Comparison of ENCODE assay signal across 9 cellular contexts in genomic region chr2:69755862-69756467, GRCh38. TPM values are rescaled to one million over a fixed set of nuclear protein-coding genes. Genes with fewer than 3 reads are reported as not detected.
DNase-seq lines count a peak whose midpoint lies in the region; ATAC-seq, FAIRE-seq and TF ChIP-seq lines count a peak whose summit lies in the region.
"Had no signal": no experiment of that assay in that cellular context is flagged by ENCODE, and none has a peak within 500 bp of the region (broad histone marks: within the 10 kb centered on the region; RNA-seq: fewer than 3 reads in every experiment).

No MANE protein-coding gene starts in this region.

- TF ChIP-seq CTCF in bronchial epithelial cell (IDR thresholded peaks at IDR 0.05; ENCODE audit: insufficient read depth, low read length, severe bottlenecking) (no peak), mesothelial cell of epicardium (IDR thresholded peaks at IDR 0.05; ENCODE audit: unreplicated experiment) (no peak)

- H3K9me3 Mint-ChIP-seq in mesothelial cell of epicardium (no peaks in the 10 kb centered on the region), T-cell (no peaks in the 10 kb centered on the region)
- H3K9me3 Mint-ChIP-seq: activated naive CD4-positive, alpha-beta T cell treated with anti-CD3 and anti-CD28 coated beads, Interleukin-2, amount 50 U/mL, for 72 hours had no signal

- peaks cover 2% of the 10 kb centered on the region for H3K36me3 ChIP-seq in bronchial epithelial cell (ENCODE audit: control insufficient read depth, insufficient read depth, low read length)

- DNase-seq in DMS53 (lab: John Stamatoyannopoulos, UW) (peak; percentile 54), HPDE6-E6E7 (ENCODE audit: extremely low spot score) (peak; percentile 78), bronchial epithelial cell (ENCODE audit: low read depth) (peak; percentile 92), mesothelial cell of epicardium (ENCODE audit: low spot score in 2 of 2, unreplicated experiment in 2 of 2) (no peak), DMS114 treated with DMSO at 0.1 percent for 48 hours (lab: John Stamatoyannopoulos, UW; ENCODE audit: unreplicated experiment) (no peak), T-cell (no peak), medulla oblongata (ENCODE audit: extremely low spot score) (no peak), activated gamma-delta T cell treated with Interleukin-2 at 50 U/mL for 16 hours (no peak)

- no peak for FAIRE-seq in bronchial epithelial cell (lab: Jason Lieb, UNC)

- POLR2A ChIA-PET in T-cell (lab: Charles Lee): no interaction called here

- H3K36me3 Mint-ChIP-seq in mesothelial cell of epicardium (peaks cover 5% of the 10 kb centered on the region), T-cell (peaks cover 6% of the 10 kb centered on the region)
- H3K36me3 Mint-ChIP-seq: activated naive CD4-positive, alpha-beta T cell treated with anti-CD3 and anti-CD28 coated beads, Interleukin-2, amount 50 U/mL, for 72 hours had no signal

- no peaks in the 10 kb centered on the region for H3K27me3 Mint-ChIP-seq in mesothelial cell of epicardium (ENCODE audit: low read depth)
- H3K27me3 Mint-ChIP-seq in T-cell: no peaks in the 10 kb centered on the region

- H3K27ac Mint-ChIP-seq in mesothelial cell of epicardium: peak overlapping the region; percentile 14
- H3K27ac Mint-ChIP-seq in T-cell: no peak overlapping the region
- H3K27ac Mint-ChIP-seq: activated naive CD4-positive, alpha-beta T cell treated with anti-CD3 and anti-CD28 coated beads, Interleukin-2, amount 50 U/mL, for 72 hours had no signal

- CTCF ChIA-PET in T-cell (lab: Charles Lee): interaction anchor here (0.5 to 0.7 kb wide), 3 partner anchors 31 to 75 kb away, joined by 4 to 8 read pairs (median 4); no protein-coding TSS in a partner anchor

- H3K4me3 ChIP-seq in bronchial epithelial cell (ENCODE audit: low read depth, low read length): no peak overlapping the region

- H3K4me3 Mint-ChIP-seq in mesothelial cell of epicardium: no peak overlapping the region
- no peak overlapping the region for H3K4me3 Mint-ChIP-seq in T-cell

- no peaks in the 10 kb centered on the region for H3K4me1 Mint-ChIP-seq in mesothelial cell of epicardium
- peaks cover 7 to 18% (median 10%) of the 10 kb centered on the region in 3 donors for H3K4me1 Mint-ChIP-seq in T-cell

- no peak for ATAC-seq in T-cell (replicated peaks in 1 of 4)

- H3K27me3 ChIP-seq in bronchial epithelial cell (ENCODE audit: control insufficient read depth, insufficient read depth, low read length): no peaks in the 10 kb centered on the region

RNA-seq across cellular contexts. Expression of gene ANXA4, which starts 14.0 kb away (rescaled TPM):
- total RNA-seq in bronchial epithelial cell (15.0 and 26.4 TPM in 2 replicates), mesothelial cell of epicardium (41.4 to 45.1 TPM (median 42.2 TPM) in 3 replicates), T-cell (10 to 100 TPM; 10.4 to 27.6 (median 20.0) TPM)

Comparison
In these comparisons a context has a peak if more than half of its experiments do, and no peak if none do; other contexts are left out.
1. DNase-seq: peak in DMS53 (single experiment), HPDE6-E6E7 (single experiment) and bronchial epithelial cell (single experiment); none in mesothelial cell of epicardium (0 of 2), DMS114 treated with DMSO at 0.1 percent for 48 hours (single experiment), T-cell (0 of 34), medulla oblongata (single experiment) and activated gamma-delta T cell treated with Interleukin-2 at 50 U/mL for 16 hours (single experiment).